Comparison of ENCODE assay signal across 35 cellular contexts in the genomic region with DNA sequence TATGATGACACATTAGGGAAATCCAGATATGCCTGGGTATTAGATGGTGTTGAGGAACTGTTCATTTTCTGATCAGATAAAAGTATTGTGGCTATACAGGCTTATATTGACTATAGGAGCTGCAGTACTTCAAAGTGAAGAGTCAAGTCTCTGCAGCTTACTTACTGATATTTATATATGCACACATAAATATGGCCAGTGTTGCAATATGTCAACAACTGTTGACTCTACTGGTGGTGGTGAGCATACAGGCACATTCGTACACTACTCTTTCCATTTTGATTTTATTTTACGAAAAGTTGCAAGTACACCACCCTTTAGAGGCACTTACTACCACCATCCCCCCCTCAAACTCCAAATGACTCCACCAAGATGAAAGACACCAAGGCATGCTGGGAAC. TPM values are rescaled to one million over a fixed set of nuclear protein-coding genes. Genes with fewer than 3 reads are reported as not detected.
DNase-seq lines count a peak whose midpoint lies in the region; ATAC-seq and TF ChIP-seq lines count a peak whose summit lies in the region.
"Had no signal": no experiment of that assay in that cellular context is flagged by ENCODE, and none has a peak within 500 bp of the region (broad histone marks: within the 10 kb centered on the region; RNA-seq: fewer than 3 reads in every experiment).

No MANE protein-coding gene starts in this region.

- no TSS peak for BruUV-seq in Caco-2 (replicated peaks; lab: Mats Ljungman, UMichigan)

- CTCF ChIA-PET in Caco-2 (lab: Charles Lee), result no interaction called here

- no peaks in the 10 kb centered on the region for H3K9me3 ChIP-seq in CD4-positive, CD25-positive, alpha-beta regulatory T cell (ENCODE audit: control insufficient read depth in 2 of 2, low read length in 2 of 2)
- H3K9me3 ChIP-seq in Caco-2 (no peaks in the 10 kb centered on the region), body of pancreas (no peaks in the 10 kb centered on the region)
- H3K9me3 ChIP-seq: prostate gland, thoracic aorta, vagina had no signal

- no peak for DNase-seq in activated CD4-positive, alpha-beta T cell treated with anti-CD3 and anti-CD28 coated beads, Interleukin-2, amount 10 ng/mL, durations not matched to agents 24 days and 14 days
- no peak for DNase-seq in activated CD4-positive, alpha-beta T cell treated with anti-CD3 and anti-CD28 coated beads, Interleukin-2, amount 50 U/mL, for 4 hours
- DNase-seq in CD4-positive, CD25-positive, alpha-beta regulatory T cell, result no peak
- DNase-seq in neural crest cell (ENCODE audit: low read depth, low spot score) (no peak), DMS53 (lab: John Stamatoyannopoulos, UW) (no peak), Caco-2 (no peak), body of pancreas (no peak)
- DNase-seq: activated CD4-positive, alpha-beta memory T cell treated with anti-CD3 and anti-CD28 coated beads, Interleukin-2, amount 10 ng/mL, durations not matched to agents 7 days and 5 days; activated naive CD4-positive, alpha-beta T cell treated with anti-CD3 and anti-CD28 coated beads, Interleukin-2, amount 10 ng/mL, durations not matched to agents 7 days and 5 days; anterior cingulate cortex; effector memory CD8-positive, alpha-beta T cell; H9; head of caudate nucleus; midbrain; NCI-H1105; NCI-H187 treated with DMSO at 0.1 percent for 48 hours; NCI-H2171 treated with DMSO at 0.1 percent for 48 hours; NCI-H524; PC-3; stimulated activated CD4-positive, alpha-beta T cell treated with anti-CD3 and anti-CD28 coated beads, Interleukin-4, amount 100 ng/mL, for 4 hours; stimulated activated naive B cell treated with anti-CD40 and anti-IgM and Interleukin-4, amounts not matched to agents 10 μg/mL and 1 μg/mL and 100 μg/mL, for 72 hours had no signal

- 83 to 85% methylated on average over 2 of the region's 2 CpGs for WGBS in body of pancreas, 2 donors

- TF ChIP-seq POLR2A in body of pancreas (IDR thresholded peaks at IDR 0.05), result no peak

- H3K4me3 ChIP-seq in CD4-positive, CD25-positive, alpha-beta regulatory T cell (ENCODE audit: low read depth, low read length), result no peak overlapping the region
- H3K4me3 ChIP-seq in Caco-2 (ENCODE audit: low read depth, low read length), result no peak overlapping the region
- no peak overlapping the region for H3K4me3 ChIP-seq in body of pancreas
- H3K4me3 ChIP-seq: cardiac muscle cell, coronary artery, prostate gland, thoracic aorta, vagina had no signal

- H3K27ac ChIP-seq in CD4-positive, CD25-positive, alpha-beta regulatory T cell (ENCODE audit: insufficient read depth, low read length, poor library complexity, severe bottlenecking), result no peak overlapping the region
- H3K27ac ChIP-seq in body of pancreas, result no peak overlapping the region
- H3K27ac ChIP-seq: coronary artery, prostate gland, thoracic aorta, vagina had no signal

- ATAC-seq in CD4-positive, CD25-positive, alpha-beta regulatory T cell (ENCODE audit: low read depth in 2 of 2), result no peak
- no peak for ATAC-seq in activated T-helper 17 cell treated with anti-CD3 and anti-CD28 coated beads, Interleukin-2, amount 50 U/mL, for 72 hours (replicated peaks)
- no peak for ATAC-seq in body of pancreas
- ATAC-seq: effector memory CD8-positive, alpha-beta T cell; PC-3; Right ventricle myocardium inferior; stimulated activated naive B cell treated with anti-CD40 and anti-IgM and Interleukin-4, amounts not matched to agents 10 μg/mL and 1 μg/mL and 100 μg/mL, for 72 hours had no signal

- TF ChIP-seq CTCF in neural crest cell (conservative IDR thresholded peaks at IDR 0.05) (no peak), Caco-2 (IDR thresholded peaks at IDR 0.05; ENCODE audit: insufficient read depth in 1 of 2, low read depth in 1 of 2, low read length in 1 of 2, severe bottlenecking in 1 of 2, unreplicated experiment in 1 of 2) (no peak), body of pancreas (IDR thresholded peaks at IDR 0.05) (no peak)

- H3K27me3 Mint-ChIP-seq in activated CD4-positive, alpha-beta T cell treated with anti-CD3 and anti-CD28 coated beads, Interleukin-2, amount 10 ng/mL, durations not matched to agents 24 days and 14 days, result no peaks in the 10 kb centered on the region
- peaks cover 11% of the 10 kb centered on the region for H3K27me3 Mint-ChIP-seq in CD4-positive, CD25-positive, alpha-beta regulatory T cell
- no peaks in the 10 kb centered on the region for H3K27me3 Mint-ChIP-seq in activated T-helper 17 cell treated with anti-CD3 and anti-CD28 coated beads, Interleukin-2, amount 50 U/mL, for 72 hours
- H3K27me3 Mint-ChIP-seq in neural crest cell (ENCODE audit: low read depth) (peaks cover 23% of the 10 kb centered on the region), Caco-2 (ENCODE audit: insufficient read depth, unreplicated experiment) (no peaks in the 10 kb centered on the region)
- H3K27me3 Mint-ChIP-seq: activated CD4-positive, alpha-beta memory T cell treated with anti-CD3 and anti-CD28 coated beads, Interleukin-2, amount 10 ng/mL, durations not matched to agents 7 days and 5 days; CD4-positive, alpha-beta memory T cell; effector memory CD8-positive, alpha-beta T cell; IgD-negative memory B cell had no signal

- H3K27ac Mint-ChIP-seq in activated CD4-positive, alpha-beta T cell treated with anti-CD3 and anti-CD28 coated beads, Interleukin-2, amount 10 ng/mL, durations not matched to agents 24 days and 14 days, result no peak overlapping the region
- H3K27ac Mint-ChIP-seq in CD4-positive, CD25-positive, alpha-beta regulatory T cell, result peak overlapping the region in 2 of 3 donors; percentile 99
- H3K27ac Mint-ChIP-seq in activated T-helper 17 cell treated with anti-CD3 and anti-CD28 coated beads, Interleukin-2, amount 50 U/mL, for 72 hours, result no peak overlapping the region
- H3K27ac Mint-ChIP-seq in neural crest cell (ENCODE audit: unreplicated experiment), result no peak overlapping the region
- no peak overlapping the region for H3K27ac Mint-ChIP-seq in Caco-2 (ENCODE audit: unreplicated experiment)
- H3K27ac Mint-ChIP-seq: H9; stimulated activated naive B cell treated with anti-CD40 and anti-IgM and Interleukin-4, amounts not matched to agents 10 μg/mL and 1 μg/mL and 100 μg/mL, for 72 hours had no signal

- POLR2A ChIA-PET in Caco-2 (lab: Charles Lee), result interaction anchor here (0.6 kb wide), 1 partner anchor 19 kb away, joined by 3 read pairs; no protein-coding TSS in a partner anchor

- H3K4me3 Mint-ChIP-seq in activated CD4-positive, alpha-beta T cell treated with anti-CD3 and anti-CD28 coated beads, Interleukin-2, amount 10 ng/mL, durations not matched to agents 24 days and 14 days, result peak overlapping the region; percentile 69
- H3K4me3 Mint-ChIP-seq in CD4-positive, CD25-positive, alpha-beta regulatory T cell, result peak overlapping the region; percentile 41 to 96 (median 72)
- H3K4me3 Mint-ChIP-seq in activated T-helper 17 cell treated with anti-CD3 and anti-CD28 coated beads, Interleukin-2, amount 50 U/mL, for 72 hours, result peak overlapping the region; percentile 98
- H3K4me3 Mint-ChIP-seq in neural crest cell (peak overlapping the region; percentile 97), Caco-2 (ENCODE audit: unreplicated experiment) (no peak overlapping the region)

- peaks cover 36% of the 10 kb centered on the region for H3K4me1 ChIP-seq in CD4-positive, CD25-positive, alpha-beta regulatory T cell (ENCODE audit: control insufficient read depth, insufficient read depth, low read length, poor library complexity, severe bottlenecking)
- H3K4me1 ChIP-seq in Caco-2, result peaks cover 8% of the 10 kb centered on the region
- peaks cover 31% of the 10 kb centered on the region for H3K4me1 ChIP-seq in body of pancreas

- H3K9me3 Mint-ChIP-seq in activated CD4-positive, alpha-beta T cell treated with anti-CD3 and anti-CD28 coated beads, Interleukin-2, amount 10 ng/mL, durations not matched to agents 24 days and 14 days, result no peaks in the 10 kb centered on the region
- peaks cover 0 to 1% (median 0%) of the 10 kb centered on the region in 7 donors for H3K9me3 Mint-ChIP-seq in CD4-positive, CD25-positive, alpha-beta regulatory T cell
- H3K9me3 Mint-ChIP-seq in activated T-helper 17 cell treated with anti-CD3 and anti-CD28 coated beads, Interleukin-2, amount 50 U/mL, for 72 hours, result no peaks in the 10 kb centered on the region
- H3K9me3 Mint-ChIP-seq in neural crest cell, result no peaks in the 10 kb centered on the region
- no peaks in the 10 kb centered on the region for H3K9me3 Mint-ChIP-seq in Caco-2 (ENCODE audit: unreplicated experiment)
- H3K9me3 Mint-ChIP-seq: activated CD4-positive, alpha-beta memory T cell treated with anti-CD3 and anti-CD28 coated beads, Interleukin-2, amount 10 ng/mL, durations not matched to agents 7 days and 5 days; activated naive CD4-positive, alpha-beta T cell treated with anti-CD3 and anti-CD28 coated beads, Interleukin-2, amount 10 ng/mL, durations not matched to agents 7 days and 5 days; CD4-positive, alpha-beta memory T cell; effector memory CD8-positive, alpha-beta T cell; H9; IgD-negative memory B cell; stimulated activated naive B cell treated with anti-CD40 and anti-IgM and Interleukin-4, amounts not matched to agents 10 μg/mL and 1 μg/mL and 100 μg/mL, for 72 hours had no signal

- intact Hi-C loops in activated CD4-positive, alpha-beta T cell treated with anti-CD3 and anti-CD28 coated beads, Interleukin-2, amount 10 ng/mL, durations not matched to agents 24 days and 14 days (cut with micrococcal nuclease), result no loop called here
- intact Hi-C loops in Caco-2 (cut with micrococcal nuclease; ENCODE audit: unreplicated experiment) (no loop called here), body of pancreas (cut with DNase I) (no loop called here)

- H3K36me3 ChIP-seq in CD4-positive, CD25-positive, alpha-beta regulatory T cell (ENCODE audit: control insufficient read depth, insufficient read depth, low read length), result peaks cover 11% of the 10 kb centered on the region
- H3K36me3 ChIP-seq in Caco-2 (ENCODE audit: control insufficient read depth, insufficient read depth, low read length) (no peaks in the 10 kb centered on the region), body of pancreas (replicated peaks in 1 of 2; ENCODE audit: insufficient read depth in 1 of 2, low read depth in 2 of 2) (no peaks in the 10 kb centered on the region)
- H3K36me3 ChIP-seq: cardiac muscle cell, prostate gland, thoracic aorta had no signal

- no peaks in the 10 kb centered on the region for H3K27me3 ChIP-seq in CD4-positive, CD25-positive, alpha-beta regulatory T cell (ENCODE audit: control insufficient read depth, insufficient read depth, low read length)
- H3K27me3 ChIP-seq in Caco-2 (replicated peaks; ENCODE audit: control insufficient read depth, insufficient read depth, low read length) (no peaks in the 10 kb centered on the region), body of pancreas (no peaks in the 10 kb centered on the region)
- H3K27me3 ChIP-seq: cardiac muscle cell, vagina had no signal

- H3K4me1 Mint-ChIP-seq in activated CD4-positive, alpha-beta T cell treated with anti-CD3 and anti-CD28 coated beads, Interleukin-2, amount 10 ng/mL, durations not matched to agents 24 days and 14 days, result peaks cover 48% of the 10 kb centered on the region
- H3K4me1 Mint-ChIP-seq in CD4-positive, CD25-positive, alpha-beta regulatory T cell, result peaks cover 6 to 48% (median 31%) of the 10 kb centered on the region in 4 donors
- peaks cover 30% of the 10 kb centered on the region for H3K4me1 Mint-ChIP-seq in activated T-helper 17 cell treated with anti-CD3 and anti-CD28 coated beads, Interleukin-2, amount 50 U/mL, for 72 hours
- H3K4me1 Mint-ChIP-seq in neural crest cell (peaks cover 36% of the 10 kb centered on the region), Caco-2 (ENCODE audit: low read depth, unreplicated experiment) (peaks cover 19% of the 10 kb centered on the region)

- H3K36me3 Mint-ChIP-seq in activated CD4-positive, alpha-beta T cell treated with anti-CD3 and anti-CD28 coated beads, Interleukin-2, amount 10 ng/mL, durations not matched to agents 24 days and 14 days (ENCODE audit: low read depth), result peaks cover 32% of the 10 kb centered on the region
- H3K36me3 Mint-ChIP-seq in CD4-positive, CD25-positive, alpha-beta regulatory T cell, result peaks cover 11% of the 10 kb centered on the region
- H3K36me3 Mint-ChIP-seq in activated T-helper 17 cell treated with anti-CD3 and anti-CD28 coated beads, Interleukin-2, amount 50 U/mL, for 72 hours (ENCODE audit: low read depth), result peaks cover 62% of the 10 kb centered on the region
- no peaks in the 10 kb centered on the region for H3K36me3 Mint-ChIP-seq in neural crest cell (ENCODE audit: low read depth)
- H3K36me3 Mint-ChIP-seq in Caco-2 (ENCODE audit: insufficient read depth, unreplicated experiment), result peaks cover 17% of the 10 kb centered on the region

RNA-seq across cellular contexts. Expression of gene CIAO2B, which starts 2.5 kb away (rescaled TPM):
- 170 and 176 TPM in 2 replicates for total RNA-seq in activated CD4-positive, alpha-beta T cell treated with anti-CD3 and anti-CD28 coated beads, Interleukin-2, amount 10 ng/mL, durations not matched to agents 24 days and 14 days
- 64.6 TPM for total RNA-seq in CD4-positive, CD25-positive, alpha-beta regulatory T cell
- 100 to 1,000 TPM; 126 to 161 (median 147) TPM for polyA plus RNA-seq in CD4-positive, CD25-positive, alpha-beta regulatory T cell
- 100 to 1,000 TPM; 153 to 167 TPM for total RNA-seq in activated T-helper 17 cell treated with anti-CD3 and anti-CD28 coated beads, Interleukin-2, amount 50 U/mL, for 72 hours
- total RNA-seq in neural crest cell, result 73.8 and 77.5 TPM in 2 replicates
- total RNA-seq in Caco-2 (2022), result 117 and 119 TPM in 2 replicates
- total RNA-seq in body of pancreas, result 10 to 100 TPM in 1 of 2 donors, 1 to 10 TPM in 1; 7.6 to 15.3 TPM

RNA-seq across cellular contexts. Expression of gene CES2, which starts 3.7 kb away (rescaled TPM):
- total RNA-seq in activated CD4-positive, alpha-beta T cell treated with anti-CD3 and anti-CD28 coated beads, Interleukin-2, amount 10 ng/mL, durations not matched to agents 24 days and 14 days, result 30.6 and 33.6 TPM in 2 replicates
- total RNA-seq in CD4-positive, CD25-positive, alpha-beta regulatory T cell, result 35.4 TPM
- polyA plus RNA-seq in CD4-positive, CD25-positive, alpha-beta regulatory T cell, result 10 to 100 TPM; 19.3 to 22.5 (median 19.7) TPM
- 10 to 100 TPM; 31.2 to 31.5 TPM for total RNA-seq in activated T-helper 17 cell treated with anti-CD3 and anti-CD28 coated beads, Interleukin-2, amount 50 U/mL, for 72 hours
- total RNA-seq in neural crest cell, result 50.1 and 52.5 TPM in 2 replicates
- 45.5 and 48.4 TPM in 2 replicates for total RNA-seq in Caco-2 (2022)
- 10 to 100 TPM; 24.9 to 29.3 TPM for total RNA-seq in body of pancreas

RNA-seq across cellular contexts. Expression of gene RRAD, which starts 6.3 kb away (rescaled TPM):
- total RNA-seq in activated CD4-positive, alpha-beta T cell treated with anti-CD3 and anti-CD28 coated beads, Interleukin-2, amount 10 ng/mL, durations not matched to agents 24 days and 14 days, result 1.3 TPM in 2 replicates
- 0.35 TPM for total RNA-seq in CD4-positive, CD25-positive, alpha-beta regulatory T cell
- not detected for polyA plus RNA-seq in CD4-positive, CD25-positive, alpha-beta regulatory T cell
- 1 to 10 TPM; 2.1 to 6.5 TPM for total RNA-seq in activated T-helper 17 cell treated with anti-CD3 and anti-CD28 coated beads, Interleukin-2, amount 50 U/mL, for 72 hours
- total RNA-seq in neural crest cell, result 0.20 and 0.54 TPM in 2 replicates
- total RNA-seq in Caco-2 (2022), result 0.53 and 1.1 TPM in 2 replicates
- total RNA-seq in body of pancreas, result 1 to 10 TPM in 1 of 2 donors, not detected in 1; 8.3 TPM
- total RNA-seq: G401 had no signal
- polyA plus RNA-seq: CD4-positive, alpha-beta memory T cell; IgD-negative memory B cell had no signal

RNA-seq across cellular contexts. Expression of gene CDH16, which starts 13.0 kb away (rescaled TPM):
- total RNA-seq in activated CD4-positive, alpha-beta T cell treated with anti-CD3 and anti-CD28 coated beads, Interleukin-2, amount 10 ng/mL, durations not matched to agents 24 days and 14 days, result not detected in 2 replicates
- not detected for total RNA-seq in CD4-positive, CD25-positive, alpha-beta regulatory T cell
- polyA plus RNA-seq in CD4-positive, CD25-positive, alpha-beta regulatory T cell, result not detected
- total RNA-seq in activated T-helper 17 cell treated with anti-CD3 and anti-CD28 coated beads, Interleukin-2, amount 50 U/mL, for 72 hours, result not detected
- total RNA-seq in neural crest cell (not detected in 2 replicates), Caco-2 (2022) (0.48 and 0.81 TPM in 2 replicates), body of pancreas (not detected)
- total RNA-seq: A172; activated CD4-positive, alpha-beta memory T cell treated with anti-CD3 and anti-CD28 coated beads, Interleukin-2, amount 10 ng/mL, durations not matched to agents 7 days and 5 days; CD4-positive, alpha-beta memory T cell; fibroblast of villous mesenchyme; G401; H9; M059J; PC-3; prostate gland; thoracic aorta had no signal
- polyA plus RNA-seq: cardiac muscle cell; CD4-positive, alpha-beta memory T cell; IgD-negative memory B cell; liver had no signal

RNA-seq across cellular contexts. Expression of gene CES3, which starts 29.4 kb away (rescaled TPM):
- total RNA-seq in activated CD4-positive, alpha-beta T cell treated with anti-CD3 and anti-CD28 coated beads, Interleukin-2, amount 10 ng/mL, durations not matched to agents 24 days and 14 days, result 6.8 and 7.0 TPM in 2 replicates
- 0.74 TPM for total RNA-seq in CD4-positive, CD25-positive, alpha-beta regulatory T cell
- polyA plus RNA-seq in CD4-positive, CD25-positive, alpha-beta regulatory T cell, result under 1 TPM; 0.10 to 0.29 (median 0.26) TPM
- total RNA-seq in activated T-helper 17 cell treated with anti-CD3 and anti-CD28 coated beads, Interleukin-2, amount 50 U/mL, for 72 hours, result 1 to 10 TPM; 2.6 to 4.2 TPM
- total RNA-seq in neural crest cell, result 2.4 and 3.2 TPM in 2 replicates
- total RNA-seq in Caco-2 (2022), result 0.79 and 0.95 TPM in 2 replicates
- total RNA-seq in body of pancreas, result 1 to 10 TPM; 5.2 to 5.6 TPM
- total RNA-seq: fibroblast of villous mesenchyme had no signal
- polyA plus RNA-seq: CD4-positive, alpha-beta memory T cell had no signal

Comparison
In these comparisons a context has a peak if more than half of its experiments do, and no peak if none do; other contexts are left out.
1. H3K27ac Mint-ChIP-seq: peak in CD4-positive, CD25-positive, alpha-beta regulatory T cell (2 of 3); none in activated CD4-positive, alpha-beta T cell treated with anti-CD3 and anti-CD28 coated beads, Interleukin-2, amount 10 ng/mL, durations not matched to agents 24 days and 14 days (single experiment), activated T-helper 17 cell treated with anti-CD3 and anti-CD28 coated beads, Interleukin-2, amount 50 U/mL, for 72 hours (single experiment), neural crest cell (single experiment) and Caco-2 (single experiment).